Comparison of ENCODE assay signal across 8 cellular contexts in genomic region chr19:51339687-51340656, GRCh38. TPM values are rescaled to one million over a fixed set of nuclear protein-coding genes. Genes with fewer than 3 reads are reported as not detected.
DNase-seq lines count a peak whose midpoint lies in the region; ATAC-seq and TF ChIP-seq lines count a peak whose summit lies in the region.

No MANE protein-coding gene starts in this region.

- DNase-seq in DMS79 (lab: John Stamatoyannopoulos, UW) (peak; percentile 58), T1000 (lab: John Stamatoyannopoulos, UW) (peak; percentile 96), astrocyte of the hippocampus (ENCODE audit: low read depth, low spot score) (peak; percentile 98), hippocampal formation (lab: John Stamatoyannopoulos, UW) (peak; percentile 88 to 94), retina (peak; percentile 85), aorta (peak; percentile 100)

- no peaks in the 10 kb centered on the region for H3K27me3 ChIP-seq in aorta (ENCODE audit: control insufficient read depth in 1 of 2, insufficient read depth in 2 of 2, low read length in 1 of 2)

- no peaks in the 10 kb centered on the region for H3K9me3 ChIP-seq in aorta (ENCODE audit: control insufficient read depth, low read length)

- H3K27ac ChIP-seq in aorta (ENCODE audit: low read depth in 1 of 2, low read length in 2 of 2), result peak overlapping the region in 1 of 2 donors; percentile 62

- ATAC-seq in GM21717 (IDR thresholded peaks at IDR 0.05; ENCODE audit: unreplicated experiment), result peak; percentile 38
- peak; percentile 97 for ATAC-seq in aorta (ENCODE audit: low FRiP score)

- H3K4me3 ChIP-seq in aorta (ENCODE audit: low read length in 2 of 2), result peak overlapping the region; percentile 1 to 16

- TF ChIP-seq CTCF in LNCAP (IDR thresholded peaks at IDR 0.05), result peak; percentile 50

- H3K4me1 ChIP-seq in aorta (ENCODE audit: control insufficient read depth in 1 of 2, insufficient read depth in 2 of 2, low read length in 2 of 2), result no peaks in the 10 kb centered on the region

- intact Hi-C loops in aorta (cut with DNase I), result loop anchor here (1.0 to 10.0 kb wide), 6 partner anchors 27 to 345 kb away; partner anchors contain the start of genes C19orf84 (in 2 of the 2) and ZNF175 (in 1 of the 2)

- H3K36me3 ChIP-seq in aorta (ENCODE audit: control insufficient read depth in 1 of 2, insufficient read depth in 2 of 2, low read length in 1 of 2), result no peaks in the 10 kb centered on the region

- 1 to 2% methylated on average over 105 to 107 of the region's 107 CpGs for WGBS in aorta, 2 donors

RNA-seq across cellular contexts. Expression of gene VSIG10L, which starts 2.0 kb away (rescaled TPM):
- 1 to 10 TPM; 1.7 to 2.0 TPM for total RNA-seq in aorta
- 1 to 10 TPM in 1 of 2 donors, under 1 TPM in 1; 0.25 to 7.2 TPM for polyA plus RNA-seq in aorta

RNA-seq across cellular contexts. Expression of gene ETFB, which starts 26.2 kb away (rescaled TPM):
- total RNA-seq in aorta, result 10 to 100 TPM; 41.5 to 47.9 TPM
- polyA plus RNA-seq in aorta, result 100 to 1,000 TPM in 1 of 2 donors, 10 to 100 TPM in 1; 98.8 to 110 TPM

RNA-seq across cellular contexts. Expression of gene IGLON5, which starts 28.5 kb away (rescaled TPM):
- total RNA-seq in aorta, result under 1 TPM; 0.24 to 0.26 TPM
- under 1 TPM in 1 of 2 donors, not detected in 1; 0.13 TPM for polyA plus RNA-seq in aorta

RNA-seq across cellular contexts. Expression of gene CLDND2, which starts 28.8 kb away (rescaled TPM):
- total RNA-seq in aorta, result under 1 TPM in 1 of 2 donors, not detected in 1; 0.87 TPM
- polyA plus RNA-seq in aorta, result 1 to 10 TPM; 2.0 to 3.5 TPM

RNA-seq across cellular contexts. Expression of gene NKG7, which starts 32.5 kb away (rescaled TPM):
- 1 to 10 TPM; 3.3 to 6.7 TPM for total RNA-seq in aorta
- polyA plus RNA-seq in aorta, result under 1 TPM; 0.38 to 0.59 TPM
